In genomic region chr21:17903029-17903806, GRCh38 we compare ENCODE assay signal across 8 cellular contexts.
DNase-seq lines count a peak whose midpoint lies in the region; ATAC-seq and TF ChIP-seq lines count a peak whose summit lies in the region.

No MANE protein-coding gene starts in this region.

- H3K36me3 Mint-ChIP-seq in T-helper 2 cell treated with Interferon-gamma antibody and Interleukin-4, amounts not matched to agents 5 μg/mL and 100 μg/mL, for 36 hours (ENCODE audit: low read depth) = no peaks in the 10 kb centered on the region

- H3K9me3 ChIP-seq in testis = no peaks in the 10 kb centered on the region

- no peak overlapping the region for H3K27ac Mint-ChIP-seq in T-helper 2 cell treated with Interferon-gamma antibody and Interleukin-4, amounts not matched to agents 5 μg/mL and 100 μg/mL, for 36 hours

- TF ChIP-seq CTCF in testis (IDR thresholded peaks at IDR 0.05) = peak in 1 of 3 experiments; percentile 36

- H3K36me3 ChIP-seq in testis (ENCODE audit: low read depth, missing control alignments) = no peaks in the 10 kb centered on the region

- no peak overlapping the region for H3K4me3 Mint-ChIP-seq in T-helper 2 cell treated with Interferon-gamma antibody and Interleukin-4, amounts not matched to agents 5 μg/mL and 100 μg/mL, for 36 hours

- peak overlapping the region; percentile 35 to 76 for H3K27ac ChIP-seq in testis

- intact Hi-C loops in testis (cut with DNase I; ENCODE audit: low total_unique reads) = loop anchor here (10.0 kb wide), 1 partner anchor 228 kb away; no protein-coding TSS in a partner anchor

- WGBS in testis, 2 donors = 56 to 60% methylated on average over 4 of the region's 4 CpGs

- no peaks in the 10 kb centered on the region for H3K27me3 ChIP-seq in testis

- ATAC-seq in HG03139 (IDR thresholded peaks at IDR 0.05; ENCODE audit: unreplicated experiment) (no peak), GM21528 (IDR thresholded peaks at IDR 0.05; ENCODE audit: low FRiP score, unreplicated experiment) (no peak)

- peak; percentile 25 for DNase-seq in DMS79 (lab: John Stamatoyannopoulos, UW)
- peak; percentile 41 for DNase-seq in M059J (ENCODE audit: low read depth)
- DNase-seq in SW480 (ENCODE audit: low spot score) = peak; percentile 54
- peak; percentile 2 for DNase-seq in glomerular endothelial cell (ENCODE audit: extremely low read depth, low read depth, low spot score)
- no peak for DNase-seq in testis
- DNase-seq in T-helper 2 cell treated with Interferon-gamma antibody and Interleukin-4, amounts not matched to agents 5 μg/mL and 100 μg/mL, for 36 hours (ENCODE audit: low spot score) = no peak

- H3K4me1 ChIP-seq in testis = peaks cover 53% of the 10 kb centered on the region

- peaks cover 14% of the 10 kb centered on the region for H3K9me3 Mint-ChIP-seq in T-helper 2 cell treated with Interferon-gamma antibody and Interleukin-4, amounts not matched to agents 5 μg/mL and 100 μg/mL, for 36 hours

- H3K4me1 Mint-ChIP-seq in T-helper 2 cell treated with Interferon-gamma antibody and Interleukin-4, amounts not matched to agents 5 μg/mL and 100 μg/mL, for 36 hours (ENCODE audit: low read depth) = peaks cover 6% of the 10 kb centered on the region

- no peaks in the 10 kb centered on the region for H3K27me3 Mint-ChIP-seq in T-helper 2 cell treated with Interferon-gamma antibody and Interleukin-4, amounts not matched to agents 5 μg/mL and 100 μg/mL, for 36 hours (ENCODE audit: low read depth)

- no peak for TF ChIP-seq POLR2A in testis (IDR thresholded peaks at IDR 0.05)

- H3K4me3 ChIP-seq in testis = no peak overlapping the region

Comparison
In these comparisons a context has a peak if more than half of its experiments do, and no peak if none do; other contexts are left out.
1. DNase-seq: peak in DMS79 (single experiment), M059J (single experiment), SW480 (single experiment) and glomerular endothelial cell (single experiment); none in testis (single experiment) and T-helper 2 cell treated with Interferon-gamma antibody and Interleukin-4, amounts not matched to agents 5 μg/mL and 100 μg/mL, for 36 hours (single experiment).